8 cellular contexts compared by ENCODE assay signal in genomic region chr11:695606-696381, GRCh38. TPM values are rescaled to one million over a fixed set of nuclear protein-coding genes. Genes with fewer than 3 reads are reported as not detected.
A peak's percentile ranks its signal among the peaks of the same experiment; 100 is the strongest.
DNase-seq lines count a peak whose midpoint lies in the region; ATAC-seq, FAIRE-seq and TF ChIP-seq lines count a peak whose summit lies in the region.

TSS of gene TMEM80 (plus strand) at chr11:695816. CDS start at chr11:695828, 12 bp downstream.

- BruUV-seq in A673 (replicated peaks; lab: Mats Ljungman, UMichigan) = TSS peak; percentile 61

- DNase-seq in A673 (ENCODE audit: low spot score) = peak; percentile 99
- peak; percentile 95 for DNase-seq in NCI-H226
- DNase-seq in activated CD4-positive, CD25-positive, alpha-beta regulatory T cell (lab: John Stamatoyannopoulos, UW) = peak; percentile 96 to 97 (median 96)
- DNase-seq in cerebellar cortex (ENCODE audit: low spot score) = peak; percentile 96
- peak; percentile 97 for DNase-seq in stimulated activated CD4-positive, alpha-beta T cell treated with anti-CD3 and anti-CD28 coated beads, Interleukin-12 subunit alpha, Interleukin-12 subunit beta, amount 100 ng/mL, for 4 hours

- peak within 1 kb of the TSS; percentile 97 for H3K27ac ChIP-seq in A673 (ENCODE audit: low read depth, low read length, poor library complexity, severe bottlenecking)

- ATAC-seq in GM18907 (IDR thresholded peaks at IDR 0.05; ENCODE audit: unreplicated experiment) = peak; percentile 83
- peak; percentile 69 for ATAC-seq in HG03159 (IDR thresholded peaks at IDR 0.05; ENCODE audit: unreplicated experiment)

- peaks cover 16% of the 10 kb centered on the region for H3K4me1 ChIP-seq in A673 (ENCODE audit: insufficient read depth, low read length, poor library complexity, severe bottlenecking)

- no peaks in the 10 kb centered on the region for H3K27me3 ChIP-seq in A673 (replicated peaks; ENCODE audit: insufficient read depth, low read depth, low read length, poor library complexity)

- no peaks in the 10 kb centered on the region for H3K9me3 ChIP-seq in A673 (ENCODE audit: low read depth, low read length, poor library complexity, severe bottlenecking)

- no peak for TF ChIP-seq CTCF in A673 (conservative IDR thresholded peaks at IDR 0.05; ENCODE audit: low read depth, low read length)

- no peaks in the 10 kb centered on the region for H3K36me3 ChIP-seq in A673 (ENCODE audit: insufficient read depth, low read length, poor library complexity, severe bottlenecking)

- FAIRE-seq in islet of Langerhans (lab: Jason Lieb, UNC) = peak; percentile 78

- CTCF ChIA-PET in A673 (lab: Charles Lee) = interaction anchor here (0.5 to 1.4 kb wide), 4 partner anchors 12 to 171 kb away, joined by 3 to 8 read pairs (median 6); no protein-coding TSS in a partner anchor

- H3K4me3 ChIP-seq in A673 (ENCODE audit: low read depth, low read length, poor library complexity, severe bottlenecking) = peak within 1 kb of the TSS; percentile 95

- POLR2A ChIA-PET in A673 (lab: Charles Lee; ENCODE audit: low non-redundant PET) = interaction anchor here (0.7 kb wide), 1 partner anchor 247 kb away, joined by 5 read pairs; no protein-coding TSS in a partner anchor

- intact Hi-C loops in A673 (cut with micrococcal nuclease; ENCODE audit: unreplicated experiment) = no loop called here

RNA-seq across cellular contexts. Expression of gene TMEM80, which starts in this region (rescaled TPM):
- total RNA-seq in A673 (2021) = 13.6 and 17.6 TPM in 2 replicates

Comparison
In these comparisons a context has a peak if more than half of its experiments do, and no peak if none do; other contexts are left out.
1. Peak in every context shown above with its lines: DNase-seq, ATAC-seq, H3K4me3 ChIP-seq and H3K27ac ChIP-seq.